ENCODE assay signal across 11 cellular contexts in the genomic region with DNA sequence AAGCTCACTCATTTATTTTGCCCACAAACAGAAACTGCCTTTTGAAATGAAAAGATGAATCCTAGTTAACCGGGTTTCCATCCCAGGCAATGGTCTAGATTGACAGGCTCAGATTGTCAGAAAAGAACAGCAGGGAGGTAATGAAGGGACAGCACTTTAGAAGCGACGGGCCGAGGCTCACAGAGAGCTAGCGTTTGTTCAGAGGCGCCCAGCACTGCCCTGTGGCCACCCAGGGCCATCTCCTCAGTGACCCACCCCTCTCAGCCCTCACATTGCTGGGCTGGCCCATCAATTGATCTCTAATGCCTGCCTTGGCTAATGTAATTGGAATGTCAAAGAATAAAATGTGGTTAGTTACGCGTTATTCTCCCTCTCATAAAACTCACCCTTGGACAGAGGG.
"Had no signal": no experiment of that assay in that cellular context is flagged by ENCODE, and none has a peak within 500 bp of the region (broad histone marks: within the 10 kb centered on the region; RNA-seq: fewer than 3 reads in every experiment).

No MANE protein-coding gene starts in this region.

- ATAC-seq: body of pancreas, lower lobe of right lung had no signal

- H3K27ac ChIP-seq: body of pancreas, lower lobe of right lung, skin epidermis, suprapubic skin, transverse colon had no signal

- H3K4me1 ChIP-seq: body of pancreas, lower lobe of right lung, transverse colon had no signal

- H3K4me3 ChIP-seq: body of pancreas, lower lobe of right lung, skin epidermis, suprapubic skin, transverse colon had no signal

- DNase-seq: activated B cell treated with CpG ODN at 0.5 μM for 24 hours; activated CD4-positive, alpha-beta memory T cell treated with anti-CD3 and anti-CD28 coated beads for 36 hours; activated CD4-positive, alpha-beta T cell treated with anti-CD3 and anti-CD28 coated beads for 4 hours; activated T-cell treated with anti-CD3 and anti-CD28 coated beads for 4 hours; amniotic stem cell; body of pancreas; hypothalamus; lower lobe of right lung; transverse colon had no signal

- H3K36me3 ChIP-seq: lower lobe of right lung, suprapubic skin, transverse colon had no signal

- H3K27me3 ChIP-seq: body of pancreas, suprapubic skin, transverse colon had no signal

- H3K9me3 ChIP-seq: body of pancreas, lower lobe of right lung, suprapubic skin, transverse colon had no signal
